In genomic region chr1:115296981-115297380, GRCh38 we compare ENCODE assay signal across 13 cellular contexts. TPM values are rescaled to one million over a fixed set of nuclear protein-coding genes. Genes with fewer than 3 reads are reported as not detected.
DNase-seq lines count a peak whose midpoint lies in the region; ATAC-seq and TF ChIP-seq lines count a peak whose summit lies in the region.
"Had no signal": no experiment of that assay in that cellular context is flagged by ENCODE, and none has a peak within 500 bp of the region (broad histone marks: within the 10 kb centered on the region; RNA-seq: fewer than 3 reads in every experiment).

No MANE protein-coding gene starts in this region.

- H3K27ac ChIP-seq in OCI-LY7 (ENCODE audit: low read depth, low read length, poor library complexity, severe bottlenecking) (no peak overlapping the region), RWPE1 (no peak overlapping the region)
- H3K27ac ChIP-seq: foreskin keratinocyte had no signal

- no peak overlapping the region for H3K27ac Mint-ChIP-seq in activated CD4-positive, alpha-beta T cell treated with anti-CD3 and anti-CD28 coated beads, Interleukin-2, amount 10 ng/mL, durations not matched to agents 7 days and 5 days
- H3K27ac Mint-ChIP-seq: IgD-negative memory B cell had no signal

- H3K36me3 ChIP-seq in OCI-LY7 (ENCODE audit: insufficient read depth, low read length): no peaks in the 10 kb centered on the region

- H3K4me1 Mint-ChIP-seq in activated CD4-positive, alpha-beta T cell treated with anti-CD3 and anti-CD28 coated beads, Interleukin-2, amount 10 ng/mL, durations not matched to agents 7 days and 5 days: no peaks in the 10 kb centered on the region
- H3K4me1 Mint-ChIP-seq: IgD-negative memory B cell had no signal

- H2AFZ ChIP-seq in OCI-LY7 (ENCODE audit: low read length): no peak overlapping the region

- TF ChIP-seq CTCF in OCI-LY7 (conservative IDR thresholded peaks at IDR 0.05; ENCODE audit: low read length): no peak
- TF ChIP-seq CTCF in RWPE1 (conservative IDR thresholded peaks at IDR 0.05; ENCODE audit: low read depth): no peak

- no peaks in the 10 kb centered on the region for H3K79me2 ChIP-seq in OCI-LY7 (ENCODE audit: insufficient read depth, low read depth, low read length)

- ATAC-seq in GM18498 (IDR thresholded peaks at IDR 0.05; ENCODE audit: unreplicated experiment) (peak; percentile 90), GM19467 (IDR thresholded peaks at IDR 0.05; ENCODE audit: unreplicated experiment) (peak; percentile 73), HG02981 (IDR thresholded peaks at IDR 0.05; ENCODE audit: unreplicated experiment) (peak; percentile 82)
- ATAC-seq: foreskin keratinocyte had no signal

- H3K9me3 ChIP-seq in OCI-LY7 (ENCODE audit: low read length): no peaks in the 10 kb centered on the region

- CTCF ChIA-PET in OCI-LY7 (lab: Charles Lee; ENCODE audit: unreplicated experiment): no interaction called here
- CTCF ChIA-PET in RWPE1 (lab: Yijun Ruan, JAX): interaction anchor here (0.7 kb wide), 1 partner anchor 15 kb away, joined by 3 read pairs; no protein-coding TSS in a partner anchor
- CTCF ChIA-PET in activated CD4-positive, alpha-beta T cell treated with anti-CD3 and anti-CD28 coated beads, Interleukin-2, amount 10 ng/mL, durations not matched to agents 7 days and 5 days (lab: Charles Lee): interaction anchor here (0.6 kb wide), 1 partner anchor 1161 kb away, joined by 3 read pairs; no protein-coding TSS in a partner anchor

- no peaks in the 10 kb centered on the region for H3K9me2 ChIP-seq in OCI-LY7 (ENCODE audit: insufficient read depth, low read length)

- no TSS peak for BruUV-seq in OCI-LY7 (replicated peaks; lab: Mats Ljungman, UMichigan)

- peaks cover 18% of the 10 kb centered on the region for H3K4me1 ChIP-seq in OCI-LY7 (ENCODE audit: insufficient read depth, low read length, poor library complexity, severe bottlenecking)

- DNase-seq in OCI-LY7 (ENCODE audit: low spot score) (no peak), RWPE1 (ENCODE audit: low spot score) (no peak), NCI-H2107 (lab: John Stamatoyannopoulos, UW) (no peak)
- DNase-seq in activated naive CD4-positive, alpha-beta T cell (lab: John Stamatoyannopoulos, UW): no peak
- no peak for DNase-seq in activated CD4-positive, alpha-beta T cell treated with anti-CD3 and anti-CD28 coated beads, Interleukin-2, amount 10 ng/mL, durations not matched to agents 7 days and 5 days
- DNase-seq: central memory CD4-positive, alpha-beta T cell; NCI-H446 treated with DMSO at 0.1 percent for 48 hours had no signal

- H3K4me3 Mint-ChIP-seq in activated CD4-positive, alpha-beta T cell treated with anti-CD3 and anti-CD28 coated beads, Interleukin-2, amount 10 ng/mL, durations not matched to agents 7 days and 5 days: no peak overlapping the region
- H3K4me3 Mint-ChIP-seq: IgD-negative memory B cell had no signal

- peaks cover 6% of the 10 kb centered on the region for H3K27me3 Mint-ChIP-seq in activated CD4-positive, alpha-beta T cell treated with anti-CD3 and anti-CD28 coated beads, Interleukin-2, amount 10 ng/mL, durations not matched to agents 7 days and 5 days

- H3K36me3 Mint-ChIP-seq in activated CD4-positive, alpha-beta T cell treated with anti-CD3 and anti-CD28 coated beads, Interleukin-2, amount 10 ng/mL, durations not matched to agents 7 days and 5 days (ENCODE audit: low read depth): no peaks in the 10 kb centered on the region
- H3K36me3 Mint-ChIP-seq: IgD-negative memory B cell had no signal

- H3K9me3 Mint-ChIP-seq in activated CD4-positive, alpha-beta T cell treated with anti-CD3 and anti-CD28 coated beads, Interleukin-2, amount 10 ng/mL, durations not matched to agents 7 days and 5 days: no peaks in the 10 kb centered on the region

- H3K4me3 ChIP-seq in OCI-LY7 (ENCODE audit: low read depth, low read length, poor library complexity, severe bottlenecking): no peak overlapping the region

- H3K4me2 ChIP-seq in OCI-LY7 (ENCODE audit: low read length): peak overlapping the region; percentile 30

- H4K20me1 ChIP-seq in OCI-LY7 (ENCODE audit: insufficient read depth, low read length): no peaks in the 10 kb centered on the region

- intact Hi-C loops in OCI-LY7 (cut with micrococcal nuclease; ENCODE audit: unreplicated experiment): loop anchor here (5.0 kb wide), 1 partner anchor 45 kb away; no protein-coding TSS in a partner anchor

- POLR2A ChIA-PET in OCI-LY7 (lab: Charles Lee): interaction anchor here (1.6 kb wide), 1 partner anchor 10 kb away, joined by 6 read pairs; no protein-coding TSS in a partner anchor
- POLR2A ChIA-PET in RWPE1 (lab: Yijun Ruan, JAX; ENCODE audit: low non-redundant PET): no interaction called here
- POLR2A ChIA-PET in activated CD4-positive, alpha-beta T cell treated with anti-CD3 and anti-CD28 coated beads, Interleukin-2, amount 10 ng/mL, durations not matched to agents 7 days and 5 days (lab: Charles Lee): no interaction called here

RNA-seq across cellular contexts. Expression of gene NGF, which starts 41.1 kb away (rescaled TPM):
- total RNA-seq in OCI-LY7 (2014; rRNA removed; shearing (Covaris generic)): not detected in 2 replicates
- total RNA-seq in OCI-LY7 (2022): not detected in 2 replicates
- total RNA-seq in activated CD4-positive, alpha-beta T cell treated with anti-CD3 and anti-CD28 coated beads, Interleukin-2, amount 10 ng/mL, durations not matched to agents 7 days and 5 days: not detected
- total RNA-seq: pulmonary artery endothelial cell had no signal
